In genomic region chr12:25957898-25958253, GRCh38 we compare ENCODE assay signal across 8 cellular contexts. TPM values are rescaled to one million over a fixed set of nuclear protein-coding genes. Genes with fewer than 3 reads are reported as not detected.
A peak's percentile ranks its signal among the peaks of the same experiment; 100 is the strongest.
DNase-seq lines count a peak whose midpoint lies in the region; ATAC-seq, FAIRE-seq and TF ChIP-seq lines count a peak whose summit lies in the region.

No MANE protein-coding gene starts in this region.

- CTCF ChIA-PET in activated CD8-positive, alpha-beta memory T cell treated with anti-CD3 and anti-CD28 coated beads, Interleukin-2, amount 10 ng/mL, durations not matched to agents 7 days and 5 days (lab: Charles Lee): no interaction called here

- H3K36me3 Mint-ChIP-seq in activated CD8-positive, alpha-beta memory T cell treated with anti-CD3 and anti-CD28 coated beads, Interleukin-2, amount 10 ng/mL, durations not matched to agents 7 days and 5 days: peaks cover 1% of the 10 kb centered on the region

- no peaks in the 10 kb centered on the region for H3K27me3 ChIP-seq in dorsolateral prefrontal cortex
- no peaks in the 10 kb centered on the region for H3K27me3 ChIP-seq in upper lobe of right lung

- no peak for FAIRE-seq in D721Med (lab: Jason Lieb, UNC)

- H3K27me3 Mint-ChIP-seq in activated CD8-positive, alpha-beta memory T cell treated with anti-CD3 and anti-CD28 coated beads, Interleukin-2, amount 10 ng/mL, durations not matched to agents 7 days and 5 days: peaks cover 67% of the 10 kb centered on the region

- no peaks in the 10 kb centered on the region for H3K9me3 ChIP-seq in upper lobe of right lung

- no peak for DNase-seq in activated CD8-positive, alpha-beta memory T cell treated with anti-CD3 and anti-CD28 coated beads, Interleukin-2, amount 10 ng/mL, durations not matched to agents 7 days and 5 days
- DNase-seq in activated CD8-positive, alpha-beta memory T cell treated with anti-CD3 and anti-CD28 coated beads for 24 hours: no peak
- peak; percentile 19 for DNase-seq in OCI-M1 (lab: John Stamatoyannopoulos, UW)
- DNase-seq in dorsolateral prefrontal cortex: peak in 3 of 10 donors; percentile 45 to 53 (median 48)
- DNase-seq in midbrain (lab: John Stamatoyannopoulos, UW): peak; percentile 64
- no peak for DNase-seq in upper lobe of right lung
- DNase-seq in ecto neural progenitor cell (ENCODE audit: low spot score): no peak
- DNase-seq in D721Med (ENCODE audit: insufficient read length, low spot score): no peak

- no peaks in the 10 kb centered on the region for H3K9me3 Mint-ChIP-seq in activated CD8-positive, alpha-beta memory T cell treated with anti-CD3 and anti-CD28 coated beads, Interleukin-2, amount 10 ng/mL, durations not matched to agents 7 days and 5 days (ENCODE audit: low read depth)

- peaks cover 19% of the 10 kb centered on the region for H3K4me1 ChIP-seq in upper lobe of right lung

- no peak overlapping the region for H3K27ac Mint-ChIP-seq in activated CD8-positive, alpha-beta memory T cell treated with anti-CD3 and anti-CD28 coated beads, Interleukin-2, amount 10 ng/mL, durations not matched to agents 7 days and 5 days

- peak overlapping the region; percentile 41 for H3K4me3 Mint-ChIP-seq in activated CD8-positive, alpha-beta memory T cell treated with anti-CD3 and anti-CD28 coated beads, Interleukin-2, amount 10 ng/mL, durations not matched to agents 7 days and 5 days

- H3K27ac ChIP-seq in dorsolateral prefrontal cortex (peak overlapping the region; percentile 79 to 98 (median 96)), upper lobe of right lung (peak overlapping the region; percentile 91)

- TF ChIP-seq CTCF in dorsolateral prefrontal cortex (IDR thresholded peaks at IDR 0.05 in 54 of 56, conservative IDR thresholded peaks at IDR 0.05 in 2 of 56; ENCODE audit: low read depth in 1 of 56, partially characterized antibody in 56 of 56) (peak in 3 of 56 donors; percentile 7 to 30 (median 15)), upper lobe of right lung (IDR thresholded peaks at IDR 0.05) (no peak), D721Med (IDR thresholded peaks at IDR 0.05; ENCODE audit: insufficient read depth, missing control alignments) (no peak)

- no peaks in the 10 kb centered on the region for H3K36me3 ChIP-seq in upper lobe of right lung

- intact Hi-C loops in dorsolateral prefrontal cortex (cut with DNase I): loop anchor here (2.0 to 10.0 kb wide), 3 partner anchors 73 to 157 kb away; no protein-coding TSS in a partner anchor
- intact Hi-C loops in upper lobe of right lung (cut with DNase I): no loop called here

- peaks cover 12% of the 10 kb centered on the region for H3K4me1 Mint-ChIP-seq in activated CD8-positive, alpha-beta memory T cell treated with anti-CD3 and anti-CD28 coated beads, Interleukin-2, amount 10 ng/mL, durations not matched to agents 7 days and 5 days

- peak overlapping the region; percentile 52 to 93 (median 78) for H3K4me3 ChIP-seq in dorsolateral prefrontal cortex
- peak overlapping the region; percentile 74 for H3K4me3 ChIP-seq in upper lobe of right lung

- no peak for ATAC-seq in activated CD8-positive, alpha-beta memory T cell treated with anti-CD3 and anti-CD28 coated beads, Interleukin-2, amount 10 ng/mL, durations not matched to agents 7 days and 5 days
- no peak for ATAC-seq in upper lobe of right lung

RNA-seq across cellular contexts. Expression of gene RASSF8, which starts 0.6 kb away (rescaled TPM):
- total RNA-seq in activated CD8-positive, alpha-beta memory T cell treated with anti-CD3 and anti-CD28 coated beads, Interleukin-2, amount 10 ng/mL, durations not matched to agents 7 days and 5 days: 1 to 10 TPM; 1.4 to 1.5 TPM
- 100 to 1,000 TPM in 2 of 120 experiments, 10 to 100 TPM in 118; 29.7 to 147 (median 57.1) TPM for total RNA-seq in dorsolateral prefrontal cortex
- 85.7 TPM for total RNA-seq in upper lobe of right lung

Comparison
In these comparisons a context has a peak if more than half of its experiments do, and no peak if none do; other contexts are left out.
1. DNase-seq: peak in OCI-M1 (single experiment) and midbrain (single experiment); none in activated CD8-positive, alpha-beta memory T cell treated with anti-CD3 and anti-CD28 coated beads, Interleukin-2, amount 10 ng/mL, durations not matched to agents 7 days and 5 days (single experiment), activated CD8-positive, alpha-beta memory T cell treated with anti-CD3 and anti-CD28 coated beads for 24 hours (single experiment), upper lobe of right lung (single experiment), ecto neural progenitor cell (single experiment) and D721Med (single experiment).
2. RNA of gene RASSF8, which starts 0.6 kb away (total RNA-seq): 85.7 TPM in upper lobe of right lung (single experiment) and 29.7 to 147 TPM in dorsolateral prefrontal cortex; 1.4 to 1.5 TPM in activated CD8-positive, alpha-beta memory T cell treated with anti-CD3 and anti-CD28 coated beads, Interleukin-2, amount 10 ng/mL, durations not matched to agents 7 days and 5 days; every median in the first group is over 10 times any median in the second.